28 cellular contexts compared by ENCODE assay signal in genomic region chr3:197913981-197914380, GRCh38. TPM values are rescaled to one million over a fixed set of nuclear protein-coding genes. Genes with fewer than 3 reads are reported as not detected.
DNase-seq lines count a peak whose midpoint lies in the region; ATAC-seq and TF ChIP-seq lines count a peak whose summit lies in the region.
"Had no signal": no experiment of that assay in that cellular context is flagged by ENCODE, and none has a peak within 500 bp of the region (broad histone marks: within the 10 kb centered on the region; RNA-seq: fewer than 3 reads in every experiment).

No MANE protein-coding gene starts in this region.

- H3K9me3 Mint-ChIP-seq in activated T-cell treated with anti-CD3 and anti-CD28 coated beads, Interleukin-2, amount 50 U/mL, for 72 hours: no peaks in the 10 kb centered on the region
- no peaks in the 10 kb centered on the region for H3K9me3 Mint-ChIP-seq in neural progenitor cell
- peaks cover 4% of the 10 kb centered on the region for H3K9me3 Mint-ChIP-seq in activated CD8-positive, alpha-beta memory T cell treated with anti-CD3 and anti-CD28 coated beads, Interleukin-2, amount 10 ng/mL, durations not matched to agents 7 days and 5 days (ENCODE audit: low read depth)
- H3K9me3 Mint-ChIP-seq: CD8-positive, alpha-beta memory T cell; H9; HFFc6 had no signal

- no peaks in the 10 kb centered on the region for H3K27me3 ChIP-seq in Karpas-422 (ENCODE audit: low read length)
- no peaks in the 10 kb centered on the region for H3K27me3 ChIP-seq in neural progenitor cell
- H3K27me3 ChIP-seq: MG63, SJCRH30 had no signal

- peak overlapping the region; percentile 60; the same call in 1 of the 2 replicates for H3K4me3 ChIP-seq in Karpas-422 (ENCODE audit: low read length)
- H3K4me3 ChIP-seq in neural progenitor cell: no peak overlapping the region
- H3K4me3 ChIP-seq: GM12878, GM23248, MG63, PC-9, SJCRH30 had no signal

- H4K20me1 ChIP-seq in Karpas-422 (ENCODE audit: insufficient read depth, low read depth, low read length) (no peaks in the 10 kb centered on the region), neural progenitor cell (ENCODE audit: low read depth) (no peaks in the 10 kb centered on the region)

- H3K4me1 Mint-ChIP-seq in activated T-cell treated with anti-CD3 and anti-CD28 coated beads, Interleukin-2, amount 50 U/mL, for 72 hours (ENCODE audit: low read depth): peaks cover 7% of the 10 kb centered on the region
- H3K4me1 Mint-ChIP-seq in T-helper 17 cell (peaks cover 5% of the 10 kb centered on the region), neural progenitor cell (peaks cover 17% of the 10 kb centered on the region)
- H3K4me1 Mint-ChIP-seq in activated CD8-positive, alpha-beta memory T cell treated with anti-CD3 and anti-CD28 coated beads, Interleukin-2, amount 10 ng/mL, durations not matched to agents 7 days and 5 days: peaks cover 7% of the 10 kb centered on the region
- H3K4me1 Mint-ChIP-seq: B cell had no signal

- peaks cover 0 to 3% of the 10 kb centered on the region in 2 donors for H3K36me3 Mint-ChIP-seq in activated T-cell treated with anti-CD3 and anti-CD28 coated beads, Interleukin-2, amount 50 U/mL, for 72 hours (ENCODE audit: insufficient read depth in 2 of 2)
- peaks cover 4% of the 10 kb centered on the region for H3K36me3 Mint-ChIP-seq in T-helper 17 cell (ENCODE audit: low read depth)
- H3K36me3 Mint-ChIP-seq in neural progenitor cell: peaks cover 9% of the 10 kb centered on the region
- H3K36me3 Mint-ChIP-seq in activated CD8-positive, alpha-beta memory T cell treated with anti-CD3 and anti-CD28 coated beads, Interleukin-2, amount 10 ng/mL, durations not matched to agents 7 days and 5 days: peaks cover 6% of the 10 kb centered on the region

- H3K9me3 ChIP-seq in Karpas-422 (ENCODE audit: low read length) (no peaks in the 10 kb centered on the region), T-helper 17 cell (ENCODE audit: control insufficient read depth, low read length, poor library complexity, severe bottlenecking) (no peaks in the 10 kb centered on the region), neural progenitor cell (ENCODE audit: low read depth) (no peaks in the 10 kb centered on the region)
- H3K9me3 ChIP-seq: MG63, SJCRH30 had no signal

- H3K27ac Mint-ChIP-seq in activated T-cell treated with anti-CD3 and anti-CD28 coated beads, Interleukin-2, amount 50 U/mL, for 72 hours: peak overlapping the region; percentile 57
- H3K27ac Mint-ChIP-seq in T-helper 17 cell (no peak overlapping the region), neural progenitor cell (peak overlapping the region; percentile 19)
- no peak overlapping the region for H3K27ac Mint-ChIP-seq in activated CD8-positive, alpha-beta memory T cell treated with anti-CD3 and anti-CD28 coated beads, Interleukin-2, amount 10 ng/mL, durations not matched to agents 7 days and 5 days
- H3K27ac Mint-ChIP-seq: B cell, HFFc6 had no signal

- no peaks in the 10 kb centered on the region for H3K9me2 ChIP-seq in Karpas-422 (replicated peaks; ENCODE audit: insufficient read depth, low read length)

- H2AFZ ChIP-seq in Karpas-422 (ENCODE audit: low read length) (no peak overlapping the region), neural progenitor cell (replicated peaks) (no peak overlapping the region)
- H2AFZ ChIP-seq: GM23248, PC-9 had no signal

- peaks cover 19% of the 10 kb centered on the region for H3K79me2 ChIP-seq in Karpas-422 (ENCODE audit: low read length)
- no peaks in the 10 kb centered on the region for H3K79me2 ChIP-seq in neural progenitor cell (ENCODE audit: low read depth)

- H3K4me2 ChIP-seq in Karpas-422 (ENCODE audit: low read depth, low read length, poor library complexity, severe bottlenecking): peak overlapping the region; percentile 67
- H3K4me2 ChIP-seq in neural progenitor cell: peak overlapping the region; percentile 35
- H3K4me2 ChIP-seq: PC-9 had no signal

- no peaks in the 10 kb centered on the region for H3K27me3 Mint-ChIP-seq in activated T-cell treated with anti-CD3 and anti-CD28 coated beads, Interleukin-2, amount 50 U/mL, for 72 hours (ENCODE audit: low read depth)
- H3K27me3 Mint-ChIP-seq in T-helper 17 cell (no peaks in the 10 kb centered on the region), neural progenitor cell (ENCODE audit: insufficient read depth, low read depth) (peaks cover 8% of the 10 kb centered on the region)
- peaks cover 2% of the 10 kb centered on the region for H3K27me3 Mint-ChIP-seq in activated CD8-positive, alpha-beta memory T cell treated with anti-CD3 and anti-CD28 coated beads, Interleukin-2, amount 10 ng/mL, durations not matched to agents 7 days and 5 days
- H3K27me3 Mint-ChIP-seq: B cell had no signal

- peaks cover 22% of the 10 kb centered on the region for H3F3A ChIP-seq in neural progenitor cell (ENCODE audit: low read depth)

- H3K4me3 Mint-ChIP-seq in activated T-cell treated with anti-CD3 and anti-CD28 coated beads, Interleukin-2, amount 50 U/mL, for 72 hours: peak overlapping the region in 1 of 2 donors; percentile 65
- peak overlapping the region; percentile 68 for H3K4me3 Mint-ChIP-seq in T-helper 17 cell
- no peak overlapping the region for H3K4me3 Mint-ChIP-seq in neural progenitor cell
- H3K4me3 Mint-ChIP-seq in activated CD8-positive, alpha-beta memory T cell treated with anti-CD3 and anti-CD28 coated beads, Interleukin-2, amount 10 ng/mL, durations not matched to agents 7 days and 5 days: no peak overlapping the region
- H3K4me3 Mint-ChIP-seq: B cell, H9, HFFc6 had no signal

- peak overlapping the region; percentile 62 for H3K9ac ChIP-seq in Karpas-422 (ENCODE audit: low read length)
- H3K9ac ChIP-seq in neural progenitor cell: no peak overlapping the region
- H3K9ac ChIP-seq: GM23248 had no signal

- peaks cover 25% of the 10 kb centered on the region for H3K4me1 ChIP-seq in Karpas-422 (ENCODE audit: low read length)
- H3K4me1 ChIP-seq in neural progenitor cell: peaks cover 24% of the 10 kb centered on the region
- H3K4me1 ChIP-seq: SJCRH30 had no signal

- CTCF ChIA-PET in activated CD8-positive, alpha-beta memory T cell treated with anti-CD3 and anti-CD28 coated beads, Interleukin-2, amount 10 ng/mL, durations not matched to agents 7 days and 5 days (lab: Charles Lee): interaction anchor here (0.7 to 2.0 kb wide), 2 partner anchors 8 to 21 kb away, joined by 4 to 5 read pairs; no protein-coding TSS in a partner anchor

- peak; percentile 50 to 77 for ATAC-seq in activated T-cell treated with anti-CD3 and anti-CD28 coated beads, Interleukin-2, amount 50 U/mL, for 72 hours (replicated peaks in 1 of 2)
- ATAC-seq in T-helper 17 cell: no peak
- no peak for ATAC-seq in activated CD8-positive, alpha-beta memory T cell treated with anti-CD3 and anti-CD28 coated beads, Interleukin-2, amount 10 ng/mL, durations not matched to agents 7 days and 5 days
- ATAC-seq: GM12878, Right ventricle myocardium inferior had no signal

- DNase-seq in activated T-cell treated with anti-CD3 and anti-CD28 coated beads, Interleukin-2, amount 50 U/mL, for 72 hours: no peak
- no peak for DNase-seq in activated T-cell treated with anti-CD3 and anti-CD28 coated beads, Interleukin-2, amount 50 U/mL, for 1 hour
- DNase-seq in Karpas-422 (no peak), T-helper 17 cell (no peak), neural progenitor cell (ENCODE audit: low spot score) (no peak), NOMO-1 (lab: John Stamatoyannopoulos, UW; ENCODE audit: unreplicated experiment in 2 of 2) (no peak)
- no peak for DNase-seq in activated CD8-positive, alpha-beta memory T cell treated with anti-CD3 and anti-CD28 coated beads, Interleukin-2, amount 10 ng/mL, durations not matched to agents 7 days and 5 days
- DNase-seq: CD8-positive, alpha-beta memory T cell; DMS 273 treated with DMSO at 0.1 percent for 48 hours; DMS79; EL; GDM1; GM23248; H9; HFFc6; KBM-7; MG63; NCI-H146; NCI-H1930; NCI-H2107; NCI-H524; NCI-H748 treated with DMSO at 0.1 percent for 48 hours; PC-9; SJCRH30 had no signal

- H3K36me3 ChIP-seq in Karpas-422 (ENCODE audit: insufficient read depth, low read length): no peaks in the 10 kb centered on the region
- no peaks in the 10 kb centered on the region for H3K36me3 ChIP-seq in neural progenitor cell
- H3K36me3 ChIP-seq: MG63, SJCRH30 had no signal

- no peak for TF ChIP-seq CTCF in neural progenitor cell (IDR thresholded peaks at IDR 0.05)

- H3K27ac ChIP-seq in Karpas-422 (ENCODE audit: low read length) (no peak overlapping the region), neural progenitor cell (no peak overlapping the region)
- H3K27ac ChIP-seq: C4-2B, GM23248, PC-9, SJCRH30 had no signal

RNA-seq across cellular contexts. Expression of gene RPL35A, which starts 36.0 kb away (rescaled TPM):
- 1,000 to 10,000 TPM; 1,788 to 1,874 TPM for total RNA-seq in activated T-cell treated with anti-CD3 and anti-CD28 coated beads, Interleukin-2, amount 50 U/mL, for 72 hours
- total RNA-seq in Karpas-422 (2014; rRNA removed; shearing (Covaris generic); ENCODE audit: low replicate concordance): 2,222 and 2,264 TPM in 2 replicates
- total RNA-seq in T-helper 17 cell (1,000 to 10,000 TPM; 1,671 to 1,728 TPM), neural progenitor cell (ENCODE audit: low replicate concordance) (1,032 and 1,573 TPM in 2 replicates)
- 100 to 1,000 TPM; 803 to 912 TPM for total RNA-seq in activated CD8-positive, alpha-beta memory T cell treated with anti-CD3 and anti-CD28 coated beads, Interleukin-2, amount 10 ng/mL, durations not matched to agents 7 days and 5 days

RNA-seq across cellular contexts. Expression of gene LMLN, which starts 46.0 kb away (rescaled TPM):
- 1 to 10 TPM; 5.4 to 6.5 TPM for total RNA-seq in activated T-cell treated with anti-CD3 and anti-CD28 coated beads, Interleukin-2, amount 50 U/mL, for 72 hours
- total RNA-seq in Karpas-422 (2014; rRNA removed; shearing (Covaris generic); ENCODE audit: low replicate concordance): 2.8 and 7.8 TPM in 2 replicates
- total RNA-seq in T-helper 17 cell (1 to 10 TPM; 3.2 to 4.4 TPM), neural progenitor cell (ENCODE audit: low replicate concordance) (7.4 and 11.2 TPM in 2 replicates)
- 1 to 10 TPM; 1.5 to 1.7 TPM for total RNA-seq in activated CD8-positive, alpha-beta memory T cell treated with anti-CD3 and anti-CD28 coated beads, Interleukin-2, amount 10 ng/mL, durations not matched to agents 7 days and 5 days

Comparison
In these comparisons a context has a peak if more than half of its experiments do, and no peak if none do; other contexts are left out.
1. ATAC-seq: peak in activated T-cell treated with anti-CD3 and anti-CD28 coated beads, Interleukin-2, amount 50 U/mL, for 72 hours (2 of 2); none in T-helper 17 cell (single experiment) and activated CD8-positive, alpha-beta memory T cell treated with anti-CD3 and anti-CD28 coated beads, Interleukin-2, amount 10 ng/mL, durations not matched to agents 7 days and 5 days (single experiment).
2. H3K27ac Mint-ChIP-seq: peak in activated T-cell treated with anti-CD3 and anti-CD28 coated beads, Interleukin-2, amount 50 U/mL, for 72 hours (single experiment) and neural progenitor cell (single experiment); none in T-helper 17 cell (single experiment) and activated CD8-positive, alpha-beta memory T cell treated with anti-CD3 and anti-CD28 coated beads, Interleukin-2, amount 10 ng/mL, durations not matched to agents 7 days and 5 days (single experiment).